Comparison of ENCODE assay signal across 1 cellular context in the genomic region with DNA sequence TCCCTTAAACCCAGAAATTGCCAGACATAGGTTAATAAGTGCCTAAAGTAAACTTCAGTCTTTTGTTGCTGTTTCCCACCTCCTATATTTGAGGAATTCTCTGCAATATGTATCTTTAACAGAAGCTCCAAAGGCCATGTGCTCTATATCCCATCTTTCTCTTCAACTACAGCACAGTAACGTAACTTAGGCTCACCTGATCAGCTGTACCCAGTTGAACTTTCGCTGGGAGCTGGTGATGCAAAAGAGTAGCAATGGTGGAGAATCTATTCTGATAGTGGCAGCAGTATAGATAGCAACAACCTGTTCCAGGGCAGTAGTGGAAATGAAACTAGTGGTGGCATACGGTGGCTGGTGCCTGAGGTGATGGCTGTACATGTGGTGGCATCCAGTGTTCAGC.
A peak's percentile ranks its signal among the peaks of the same experiment; 100 is the strongest.
TF ChIP-seq lines count a peak whose summit lies in the region.

No MANE protein-coding gene starts in this region.

TF ChIP-seq in HepG2, 621 proteins besides CTCF, POLR2A, EP300 and RAD21 (continued from another document):
- TF ChIP-seq, protein P1, sequence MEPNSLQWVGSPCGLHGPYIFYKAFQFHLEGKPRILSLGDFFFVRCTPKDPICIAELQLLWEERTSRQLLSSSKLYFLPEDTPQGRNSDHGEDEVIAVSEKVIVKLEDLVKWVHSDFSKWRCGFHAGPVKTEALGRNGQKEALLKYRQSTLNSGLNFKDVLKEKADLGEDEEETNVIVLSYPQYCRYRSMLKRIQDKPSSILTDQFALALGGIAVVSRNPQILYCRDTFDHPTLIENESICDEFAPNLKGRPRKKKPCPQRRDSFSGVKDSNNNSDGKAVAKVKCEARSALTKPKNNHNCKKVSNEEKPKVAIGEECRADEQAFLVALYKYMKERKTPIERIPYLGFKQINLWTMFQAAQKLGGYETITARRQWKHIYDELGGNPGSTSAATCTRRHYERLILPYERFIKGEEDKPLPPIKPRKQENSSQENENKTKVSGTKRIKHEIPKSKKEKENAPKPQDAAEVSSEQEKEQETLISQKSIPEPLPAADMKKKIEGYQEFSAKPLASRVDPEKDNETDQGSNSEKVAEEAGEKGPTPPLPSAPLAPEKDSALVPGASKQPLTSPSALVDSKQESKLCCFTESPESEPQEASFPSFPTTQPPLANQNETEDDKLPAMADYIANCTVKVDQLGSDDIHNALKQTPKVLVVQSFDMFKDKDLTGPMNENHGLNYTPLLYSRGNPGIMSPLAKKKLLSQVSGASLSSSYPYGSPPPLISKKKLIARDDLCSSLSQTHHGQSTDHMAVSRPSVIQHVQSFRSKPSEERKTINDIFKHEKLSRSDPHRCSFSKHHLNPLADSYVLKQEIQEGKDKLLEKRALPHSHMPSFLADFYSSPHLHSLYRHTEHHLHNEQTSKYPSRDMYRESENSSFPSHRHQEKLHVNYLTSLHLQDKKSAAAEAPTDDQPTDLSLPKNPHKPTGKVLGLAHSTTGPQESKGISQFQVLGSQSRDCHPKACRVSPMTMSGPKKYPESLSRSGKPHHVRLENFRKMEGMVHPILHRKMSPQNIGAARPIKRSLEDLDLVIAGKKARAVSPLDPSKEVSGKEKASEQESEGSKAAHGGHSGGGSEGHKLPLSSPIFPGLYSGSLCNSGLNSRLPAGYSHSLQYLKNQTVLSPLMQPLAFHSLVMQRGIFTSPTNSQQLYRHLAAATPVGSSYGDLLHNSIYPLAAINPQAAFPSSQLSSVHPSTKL (CRISPR knock-in tag; IDR thresholded peaks at IDR 0.05) = 0 out of 2 replicates have a peak, but pooled peaks have one; percentile 13
- TF ChIP-seq HNF4A (CRISPR knock-in tag; IDR thresholded peaks at IDR 0.05) = 0 out of 2 replicates have a peak, but pooled peaks have one; percentile 32
